In the genomic region with DNA sequence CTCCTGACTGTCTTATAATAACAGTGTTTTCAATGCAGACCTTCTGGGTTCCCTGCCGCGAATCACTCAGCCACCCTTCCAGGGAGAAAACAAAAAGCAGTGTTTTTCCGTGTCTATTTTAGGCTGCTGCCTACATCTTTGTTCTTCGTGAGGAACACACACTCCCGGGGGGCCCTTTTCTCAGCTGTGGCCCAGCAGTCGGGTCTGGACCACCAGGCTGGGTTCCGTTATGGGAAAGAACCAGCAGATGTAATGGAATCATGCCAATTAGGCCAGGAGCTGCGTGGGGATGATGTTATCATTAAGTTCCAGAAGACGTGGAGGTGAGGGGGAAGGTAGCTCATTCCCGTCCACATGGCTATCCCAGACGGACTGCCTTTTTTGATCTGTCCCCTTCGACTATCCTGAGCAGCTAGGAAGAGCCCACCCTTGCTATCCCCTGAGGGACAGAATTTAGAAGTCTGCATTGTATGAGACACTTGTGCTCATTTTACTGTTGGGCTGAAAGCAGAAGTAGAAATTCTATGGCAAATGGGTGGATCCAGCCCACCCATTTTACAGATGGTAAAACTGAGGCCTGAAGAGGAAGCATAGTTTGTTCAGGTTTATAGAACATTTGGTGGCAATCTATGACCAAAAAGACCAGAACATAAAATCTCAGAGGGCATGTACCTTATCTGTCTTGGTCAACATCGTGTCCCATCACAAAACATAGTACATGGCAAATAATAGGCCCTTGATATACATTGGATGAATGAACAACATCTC, we compare ENCODE assay signal across 1 cellular context.
TF ChIP-seq lines count a peak whose summit lies in the region.

No MANE protein-coding gene starts in this region.

TF ChIP-seq in H1, 55 proteins besides CTCF, POLR2A, EP300 and RAD21 (continued from another document):
- TF ChIP-seq POU5F1 (IDR thresholded peaks at IDR 0.05; ENCODE audit: low read depth, low read length) = no peak
